Comparison of ENCODE assay signal across 1 cellular context in genomic region chr1:26530540-26530897, GRCh38.
TF ChIP-seq lines count a peak whose summit lies in the region.

No MANE protein-coding gene starts in this region.

TF ChIP-seq in GM12878, 131 proteins besides CTCF, POLR2A, EP300 and RAD21 (continued from another document):
- TF ChIP-seq ZNF592 (IDR thresholded peaks at IDR 0.05), result no peak
- no peak for TF ChIP-seq PKNOX1 (IDR thresholded peaks at IDR 0.05)
- TF ChIP-seq IRF5 (IDR thresholded peaks at IDR 0.05; ENCODE audit: borderline replicate concordance), result no peak
- no peak for TF ChIP-seq CUX1 (IDR thresholded peaks at IDR 0.05; ENCODE audit: insufficient replicate concordance, low read depth, low read length)
- TF ChIP-seq SMAD5 (IDR thresholded peaks at IDR 0.05; ENCODE audit: low read depth), result no peak
- TF ChIP-seq NR2C1 (IDR thresholded peaks at IDR 0.05), result peak; percentile 80
- TF ChIP-seq IRF3 (IDR thresholded peaks at IDR 0.05), result no peak
- TF ChIP-seq ASH2L (IDR thresholded peaks at IDR 0.05; ENCODE audit: borderline replicate concordance, low read depth), result no peak
- no peak for TF ChIP-seq WRNIP1 (IDR thresholded peaks at IDR 0.05; ENCODE audit: borderline replicate concordance, low read depth, low read length)
- TF ChIP-seq ZNF687 (IDR thresholded peaks at IDR 0.05), result 0 out of 2 replicates have a peak, but pooled peaks have one; percentile 41
- TF ChIP-seq ZNF24 (IDR thresholded peaks at IDR 0.05), result no peak
- no peak for TF ChIP-seq CEBPZ (IDR thresholded peaks at IDR 0.05; ENCODE audit: low read depth, low read length)
- no peak for TF ChIP-seq SREBF2 (IDR thresholded peaks at IDR 0.05; ENCODE audit: low read length)
- peak; percentile 94 for TF ChIP-seq NR2F1 (conservative IDR thresholded peaks at IDR 0.05)
- no peak for TF ChIP-seq MXI1 (IDR thresholded peaks at IDR 0.05; ENCODE audit: low read depth, low read length)
- TF ChIP-seq RAD51 (IDR thresholded peaks at IDR 0.05), result no peak
